ENCODE assay signal across 8 cellular contexts in genomic region chr6:52420668-52421358, GRCh38. TPM values are rescaled to one million over a fixed set of nuclear protein-coding genes. Genes with fewer than 3 reads are reported as not detected.
DNase-seq lines count a peak whose midpoint lies in the region; ATAC-seq, FAIRE-seq and TF ChIP-seq lines count a peak whose summit lies in the region.

No MANE protein-coding gene starts in this region.

- H3K79me2 ChIP-seq in KMS-11 (ENCODE audit: insufficient read depth, low read depth), result no peaks in the 10 kb centered on the region

- peak overlapping the region; percentile 52; the same call in 1 of the 2 replicates for H3K4me2 ChIP-seq in KMS-11

- TF ChIP-seq CTCF in KMS-11 (conservative IDR thresholded peaks at IDR 0.05; ENCODE audit: low read depth, low read length) (no peak), psoas muscle (IDR thresholded peaks at IDR 0.05) (no peak)

- peak in 1 of 4 donors; percentile 7 for ATAC-seq in psoas muscle

- no peaks in the 10 kb centered on the region for H4K20me1 ChIP-seq in KMS-11 (ENCODE audit: insufficient read depth)

- H3K36me3 ChIP-seq in KMS-11 (ENCODE audit: insufficient read depth) (no peaks in the 10 kb centered on the region), psoas muscle (ENCODE audit: insufficient read depth in 1 of 2, low read depth in 1 of 2) (no peaks in the 10 kb centered on the region)

- FAIRE-seq in GM19239 (lab: Jason Lieb, UNC), result no peak

- peak overlapping the region; percentile 47; the same call in 1 of the 2 replicates for H3K9ac ChIP-seq in KMS-11

- H3K9me3 ChIP-seq in psoas muscle, result no peaks in the 10 kb centered on the region

- H3K4me3 ChIP-seq in KMS-11 (IDR thresholded peaks at IDR 0.05; ENCODE audit: insufficient read depth, low read depth, low read length) (no peak overlapping the region), psoas muscle (peak overlapping the region; percentile 84)

- H3K27ac ChIP-seq in KMS-11, result peak overlapping the region; percentile 32
- H3K27ac ChIP-seq in psoas muscle, result peak overlapping the region; percentile 76

- no peaks in the 10 kb centered on the region for H3K27me3 ChIP-seq in KMS-11 (ENCODE audit: insufficient read depth, low read depth)
- no peaks in the 10 kb centered on the region for H3K27me3 ChIP-seq in psoas muscle (ENCODE audit: insufficient read depth in 3 of 3, low read length in 2 of 3)

- H2AFZ ChIP-seq in KMS-11 (ENCODE audit: low read depth), result peak overlapping the region; percentile 62; the same call in 1 of the 2 replicates

- peak; percentile 48 for DNase-seq in CD1c-positive myeloid dendritic cell (ENCODE audit: extremely low spot score)
- DNase-seq in SK-N-DZ (ENCODE audit: low spot score), result peak; percentile 69
- DNase-seq in glomerular visceral epithelial cell (ENCODE audit: extremely low spot score), result peak; percentile 67
- no peak for DNase-seq in psoas muscle
- no peak for DNase-seq in stimulated activated CD4-positive, alpha-beta T cell treated with anti-CD3 and anti-CD28 coated beads, Interleukin-1b, Interleukin-23, amount 100 ng/mL, for 48 hours
- no peak for DNase-seq in AG20443 (ENCODE audit: low spot score)
- DNase-seq in GM19239 (ENCODE audit: insufficient read length, low spot score), result no peak

- H3K4me1 ChIP-seq in KMS-11 (ENCODE audit: low read depth, poor library complexity, severe bottlenecking) (peaks cover 56% of the 10 kb centered on the region), psoas muscle (no peaks in the 10 kb centered on the region)

- intact Hi-C loops in psoas muscle (cut with DNase I), result loop anchor here (1.0 to 5.0 kb wide), 3 partner anchors 78 to 156 kb away; partner anchors contain the start of gene TRAM2 (in 2 of the 2)

- WGBS in psoas muscle, 3 donors, result 5 to 7% (median 5%) methylated on average over 21 of the region's 21 CpGs

RNA-seq across cellular contexts. Expression of gene EFHC1, which starts 0.7 kb away (rescaled TPM):
- 18.0 and 22.3 TPM in 2 replicates for polyA plus RNA-seq in SK-N-DZ (2014; cell fraction: cytosol; rRNA removed)
- 185 and 253 TPM in 2 replicates for polyA plus RNA-seq in SK-N-DZ (2014; cell fraction: nucleus; rRNA removed)
- 1 to 10 TPM; 1.5 to 2.1 (median 1.7) TPM for total RNA-seq in psoas muscle
- polyA plus RNA-seq in psoas muscle, result 1 to 10 TPM; 2.0 to 3.9 (median 3.0) TPM

RNA-seq across cellular contexts. Expression of gene PAQR8, which starts 58.9 kb away (rescaled TPM):
- 63.1 and 66.3 TPM in 2 replicates for polyA plus RNA-seq in SK-N-DZ (2014; cell fraction: cytosol; rRNA removed)
- polyA plus RNA-seq in SK-N-DZ (2014; cell fraction: nucleus; rRNA removed), result 14.9 and 19.3 TPM in 2 replicates
- total RNA-seq in psoas muscle, result 1 to 10 TPM in 2 of 4 donors, under 1 TPM in 2; 0.68 to 1.3 (median 1.00) TPM
- under 1 TPM; 0.39 to 0.55 (median 0.51) TPM for polyA plus RNA-seq in psoas muscle

Comparison
In these comparisons a context has a peak if more than half of its experiments do, and no peak if none do; other contexts are left out.
1. DNase-seq: peak in CD1c-positive myeloid dendritic cell (single experiment), SK-N-DZ (single experiment) and glomerular visceral epithelial cell (single experiment); none in psoas muscle (0 of 2), stimulated activated CD4-positive, alpha-beta T cell treated with anti-CD3 and anti-CD28 coated beads, Interleukin-1b, Interleukin-23, amount 100 ng/mL, for 48 hours (single experiment), AG20443 (single experiment) and GM19239 (single experiment).